1 cellular context compared by ENCODE assay signal in the genomic region with DNA sequence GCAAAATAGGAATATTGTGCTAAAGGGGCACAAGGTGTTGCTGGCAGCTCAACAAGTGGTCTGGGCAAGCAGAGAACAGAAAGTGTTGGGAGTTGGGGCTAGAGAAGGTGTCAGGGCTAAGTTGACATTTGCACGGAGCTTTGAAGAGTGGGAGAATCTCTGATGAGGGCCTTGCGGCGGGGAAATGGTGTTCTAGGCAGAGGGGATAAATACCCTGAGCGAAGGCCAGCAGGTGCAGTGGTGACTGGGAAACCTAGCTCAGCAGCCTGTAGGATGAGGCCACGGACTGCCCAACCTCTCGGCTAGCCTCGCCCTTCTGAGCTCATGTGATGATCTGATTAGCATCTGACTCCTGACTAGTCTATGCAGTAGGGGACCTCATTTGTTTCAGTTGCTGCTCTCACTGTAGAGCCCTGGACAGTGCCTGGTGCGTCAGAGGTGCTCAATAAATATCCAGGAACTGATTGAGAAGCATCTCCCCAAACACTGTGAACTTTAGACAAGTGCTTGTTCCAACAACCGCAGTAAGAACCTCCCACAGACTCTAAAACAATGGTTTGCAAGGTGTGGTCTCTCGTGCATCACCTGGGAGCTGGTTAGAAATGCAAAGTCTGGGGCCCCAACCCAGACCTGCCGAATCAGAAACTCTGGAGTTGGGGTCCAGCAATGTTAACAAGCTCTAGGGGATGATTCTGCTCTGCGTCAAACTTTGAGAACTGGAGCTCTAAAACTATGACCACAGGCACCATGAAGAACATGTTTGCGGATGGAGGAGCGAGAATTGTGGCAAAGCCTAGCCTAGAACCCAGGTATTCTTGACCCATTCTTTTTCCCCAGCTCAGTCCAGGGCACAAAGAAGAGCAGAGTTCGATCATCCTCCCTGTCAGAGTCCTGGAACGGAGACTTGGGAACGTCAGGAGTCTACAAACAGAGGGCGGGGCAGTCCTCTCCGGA.
TF ChIP-seq lines count a peak whose summit lies in the region.

No MANE protein-coding gene starts in this region.

TF ChIP-seq in HEK293, 187 proteins besides CTCF, POLR2A, EP300 and RAD21 (continued from another document):
- TF ChIP-seq, protein P1, sequence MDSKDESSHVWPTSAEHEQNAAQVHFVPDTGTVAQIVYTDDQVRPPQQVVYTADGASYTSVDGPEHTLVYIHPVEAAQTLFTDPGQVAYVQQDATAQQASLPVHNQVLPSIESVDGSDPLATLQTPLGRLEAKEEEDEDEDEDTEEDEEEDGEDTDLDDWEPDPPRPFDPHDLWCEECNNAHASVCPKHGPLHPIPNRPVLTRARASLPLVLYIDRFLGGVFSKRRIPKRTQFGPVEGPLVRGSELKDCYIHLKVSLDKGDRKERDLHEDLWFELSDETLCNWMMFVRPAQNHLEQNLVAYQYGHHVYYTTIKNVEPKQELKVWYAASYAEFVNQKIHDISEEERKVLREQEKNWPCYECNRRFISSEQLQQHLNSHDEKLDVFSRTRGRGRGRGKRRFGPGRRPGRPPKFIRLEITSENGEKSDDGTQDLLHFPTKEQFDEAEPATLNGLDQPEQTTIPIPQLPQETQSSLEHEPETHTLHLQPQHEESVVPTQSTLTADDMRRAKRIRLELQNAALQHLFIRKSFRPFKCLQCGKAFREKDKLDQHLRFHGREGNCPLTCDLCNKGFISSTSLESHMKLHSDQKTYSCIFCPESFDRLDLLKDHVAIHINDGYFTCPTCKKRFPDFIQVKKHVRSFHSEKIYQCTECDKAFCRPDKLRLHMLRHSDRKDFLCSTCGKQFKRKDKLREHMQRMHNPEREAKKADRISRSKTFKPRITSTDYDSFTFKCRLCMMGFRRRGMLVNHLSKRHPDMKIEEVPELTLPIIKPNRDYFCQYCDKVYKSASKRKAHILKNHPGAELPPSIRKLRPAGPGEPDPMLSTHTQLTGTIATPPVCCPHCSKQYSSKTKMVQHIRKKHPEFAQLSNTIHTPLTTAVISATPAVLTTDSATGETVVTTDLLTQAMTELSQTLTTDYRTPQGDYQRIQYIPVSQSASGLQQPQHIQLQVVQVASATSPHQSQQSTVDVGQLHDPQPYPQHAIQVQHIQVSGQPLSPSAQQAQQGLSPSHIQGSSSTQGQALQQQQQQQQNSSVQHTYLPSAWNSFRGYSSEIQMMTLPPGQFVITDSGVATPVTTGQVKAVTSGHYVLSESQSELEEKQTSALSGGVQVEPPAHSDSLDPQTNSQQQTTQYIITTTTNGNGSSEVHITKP (tag by site-specific recombination; IDR thresholded peaks at IDR 0.05), result peak; percentile 94
- TF ChIP-seq ZNF335 (tag by site-specific recombination; conservative IDR thresholded peaks at IDR 0.05) (peak; percentile 85), ZBTB48 (tag by site-specific recombination; IDR thresholded peaks at IDR 0.05) (peak; percentile 10; the same call in 1 of the 2 replicates), ZNF76 (tag by site-specific recombination; IDR thresholded peaks at IDR 0.05; ENCODE audit: borderline replicate concordance, low read depth) (peak; percentile 31; the same call in 1 of the 2 replicates), ZBTB17 (tag by site-specific recombination; IDR thresholded peaks at IDR 0.05) (peak; percentile 95), TRIM28 (IDR thresholded peaks at IDR 0.05; ENCODE audit: borderline replicate concordance, low read length) (peak; percentile 24; the same call in 1 of the 2 replicates), ZEB2 (tag by site-specific recombination; IDR thresholded peaks at IDR 0.05) (0 out of 2 replicates have a peak, but pooled peaks have one; percentile 9), ZBTB20 (tag by site-specific recombination; IDR thresholded peaks at IDR 0.05) (peak; percentile 53), ZNF785 (tag by site-specific recombination; IDR thresholded peaks at IDR 0.05) (no peak), SP2 (tag by site-specific recombination; IDR thresholded peaks at IDR 0.05) (no peak), SCRT2 (tag by site-specific recombination; IDR thresholded peaks at IDR 0.05) (peak; percentile 99), GLIS1 (tag by site-specific recombination; IDR thresholded peaks at IDR 0.05) (peak; percentile 39), ZNF2 (tag by site-specific recombination; IDR thresholded peaks at IDR 0.05) (no peak)
- TF ChIP-seq, protein P2, sequence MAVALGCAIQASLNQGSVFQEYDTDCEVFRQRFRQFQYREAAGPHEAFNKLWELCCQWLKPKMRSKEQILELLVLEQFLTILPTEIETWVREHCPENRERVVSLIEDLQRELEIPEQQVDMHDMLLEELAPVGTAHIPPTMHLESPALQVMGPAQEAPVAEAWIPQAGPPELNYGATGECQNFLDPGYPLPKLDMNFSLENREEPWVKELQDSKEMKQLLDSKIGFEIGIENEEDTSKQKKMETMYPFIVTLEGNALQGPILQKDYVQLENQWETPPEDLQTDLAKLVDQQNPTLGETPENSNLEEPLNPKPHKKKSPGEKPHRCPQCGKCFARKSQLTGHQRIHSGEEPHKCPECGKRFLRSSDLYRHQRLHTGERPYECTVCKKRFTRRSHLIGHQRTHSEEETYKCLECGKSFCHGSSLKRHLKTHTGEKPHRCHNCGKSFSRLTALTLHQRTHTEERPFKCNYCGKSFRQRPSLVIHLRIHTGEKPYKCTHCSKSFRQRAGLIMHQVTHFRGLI (tag by site-specific recombination; IDR thresholded peaks at IDR 0.05), result peak; percentile 59; the same call in 1 of the 2 replicates
- TF ChIP-seq, protein P3, sequence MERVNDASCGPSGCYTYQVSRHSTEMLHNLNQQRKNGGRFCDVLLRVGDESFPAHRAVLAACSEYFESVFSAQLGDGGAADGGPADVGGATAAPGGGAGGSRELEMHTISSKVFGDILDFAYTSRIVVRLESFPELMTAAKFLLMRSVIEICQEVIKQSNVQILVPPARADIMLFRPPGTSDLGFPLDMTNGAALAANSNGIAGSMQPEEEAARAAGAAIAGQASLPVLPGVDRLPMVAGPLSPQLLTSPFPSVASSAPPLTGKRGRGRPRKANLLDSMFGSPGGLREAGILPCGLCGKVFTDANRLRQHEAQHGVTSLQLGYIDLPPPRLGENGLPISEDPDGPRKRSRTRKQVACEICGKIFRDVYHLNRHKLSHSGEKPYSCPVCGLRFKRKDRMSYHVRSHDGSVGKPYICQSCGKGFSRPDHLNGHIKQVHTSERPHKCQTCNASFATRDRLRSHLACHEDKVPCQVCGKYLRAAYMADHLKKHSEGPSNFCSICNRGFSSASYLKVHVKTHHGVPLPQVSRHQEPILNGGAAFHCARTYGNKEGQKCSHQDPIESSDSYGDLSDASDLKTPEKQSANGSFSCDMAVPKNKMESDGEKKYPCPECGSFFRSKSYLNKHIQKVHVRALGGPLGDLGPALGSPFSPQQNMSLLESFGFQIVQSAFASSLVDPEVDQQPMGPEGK (tag by site-specific recombination; IDR thresholded peaks at IDR 0.05), result 0 out of 2 replicates have a peak, but pooled peaks have one; percentile 5
